In genomic region chr7:18715988-18716387, GRCh38 we compare ENCODE assay signal across 23 cellular contexts.
"Had no signal": no experiment of that assay in that cellular context is flagged by ENCODE, and none has a peak within 500 bp of the region (broad histone marks: within the 10 kb centered on the region; RNA-seq: fewer than 3 reads in every experiment).

No MANE protein-coding gene starts in this region.

- ATAC-seq: activated CD4-positive, CD25-positive, alpha-beta regulatory T cell treated with anti-CD3 and anti-CD28 coated beads, Interleukin-2, amount 50 U/mL, for 24 hours; activated CD8-positive, alpha-beta memory T cell treated with anti-CD3 and anti-CD28 coated beads, Interleukin-2, amount 10 ng/mL, durations not matched to agents 7 days and 5 days; activated T-cell treated with anti-CD3 and anti-CD28 coated beads, Interleukin-2, amount 50 U/mL, for 4 hours had no signal

- H3K27ac Mint-ChIP-seq: activated CD4-positive, alpha-beta T cell treated with anti-CD3 and anti-CD28 coated beads, Interleukin-2, amount 10 ng/mL, durations not matched to agents 24 days and 14 days; activated CD8-positive, alpha-beta memory T cell treated with anti-CD3 and anti-CD28 coated beads, Interleukin-2, amount 10 ng/mL, durations not matched to agents 7 days and 5 days; activated naive CD8-positive, alpha-beta T cell; T-helper 1 cell treated with Interleukin-12 subunit alpha and Interleukin-12 subunit beta and Interleukin-4 antibody, amounts not matched to agents 30 μg/mL and 1 μg/mL, for 36 hours had no signal

- H3K9me3 Mint-ChIP-seq: activated CD4-positive, alpha-beta T cell treated with anti-CD3 and anti-CD28 coated beads, Interleukin-2, amount 10 ng/mL, durations not matched to agents 24 days and 14 days; activated T-cell treated with anti-CD3 and anti-CD28 coated beads, Interleukin-2, amount 50 U/mL, for 4 hours; T-helper 1 cell treated with Interleukin-12 subunit alpha and Interleukin-12 subunit beta and Interleukin-4 antibody, amounts not matched to agents 30 μg/mL and 1 μg/mL, for 36 hours had no signal

- H3K4me3 Mint-ChIP-seq: activated CD4-positive, alpha-beta T cell treated with anti-CD3 and anti-CD28 coated beads, Interleukin-2, amount 10 ng/mL, durations not matched to agents 24 days and 14 days; activated CD8-positive, alpha-beta memory T cell treated with anti-CD3 and anti-CD28 coated beads, Interleukin-2, amount 10 ng/mL, durations not matched to agents 7 days and 5 days; activated naive CD8-positive, alpha-beta T cell; activated T-cell treated with anti-CD3 and anti-CD28 coated beads, Interleukin-2, amount 50 U/mL, for 4 hours; T-helper 1 cell treated with Interleukin-12 subunit alpha and Interleukin-12 subunit beta and Interleukin-4 antibody, amounts not matched to agents 30 μg/mL and 1 μg/mL, for 36 hours had no signal

- H3K27me3 ChIP-seq: brain microvascular endothelial cell, cardiac muscle cell, Peyer's patch, SJCRH30 had no signal

- DNase-seq: activated CD4-positive, alpha-beta T cell treated with anti-CD3 and anti-CD28 coated beads, Interleukin-2, amount 50 U/mL, for 48 hours; activated CD8-positive, alpha-beta memory T cell treated with anti-CD3 and anti-CD28 coated beads, Interleukin-2, amount 10 ng/mL, durations not matched to agents 7 days and 5 days; activated effector memory CD4-positive, alpha-beta T cell treated with anti-CD3 and anti-CD28 coated beads, Interleukin-2, amount 50 U/mL, for 16 hours; activated naive CD4-positive, alpha-beta T cell treated with Interleukin-2 at 50 U/mL for 16 hours; activated T-cell treated with anti-CD3 and anti-CD28 coated beads, Interleukin-2, amount 50 U/mL, for 4 hours; brain microvascular endothelial cell; Kasumi-1; KBM-7; NCI-H1105 treated with DMSO at 0.1 percent for 48 hours; NCI-H1436 treated with DMSO at 0.1 percent for 48 hours; NCI-H187; NCI-H2081; NCI-H2171 treated with DMSO at 0.1 percent for 48 hours; NCI-H510A treated with DMSO at 0.1 percent for 48 hours; Peyer's patch; Right ventricle myocardium superior; SJCRH30 had no signal

- H3K27me3 Mint-ChIP-seq: activated CD4-positive, alpha-beta T cell treated with anti-CD3 and anti-CD28 coated beads, Interleukin-2, amount 10 ng/mL, durations not matched to agents 24 days and 14 days; activated CD8-positive, alpha-beta memory T cell treated with anti-CD3 and anti-CD28 coated beads, Interleukin-2, amount 10 ng/mL, durations not matched to agents 7 days and 5 days; activated naive CD8-positive, alpha-beta T cell had no signal

- H3K36me3 ChIP-seq: brain microvascular endothelial cell, cardiac muscle cell, Peyer's patch, SJCRH30 had no signal

- H3K27ac ChIP-seq: brain microvascular endothelial cell, cardiac muscle cell, Peyer's patch, RWPE1, SJCRH30 had no signal

- H3K4me1 ChIP-seq: Peyer's patch, SJCRH30 had no signal

- H3K36me3 Mint-ChIP-seq: activated CD8-positive, alpha-beta memory T cell treated with anti-CD3 and anti-CD28 coated beads, Interleukin-2, amount 10 ng/mL, durations not matched to agents 7 days and 5 days; activated naive CD8-positive, alpha-beta T cell had no signal

- H3K4me3 ChIP-seq: cardiac muscle cell, Peyer's patch, SJCRH30 had no signal

- H3K4me1 Mint-ChIP-seq: activated CD4-positive, alpha-beta T cell treated with anti-CD3 and anti-CD28 coated beads, Interleukin-2, amount 10 ng/mL, durations not matched to agents 24 days and 14 days; activated CD8-positive, alpha-beta memory T cell treated with anti-CD3 and anti-CD28 coated beads, Interleukin-2, amount 10 ng/mL, durations not matched to agents 7 days and 5 days had no signal

- H3K9me3 ChIP-seq: Peyer's patch, SJCRH30 had no signal
